Comparison of ENCODE assay signal across 13 cellular contexts in genomic region chr2:217954971-217955740, GRCh38. TPM values are rescaled to one million over a fixed set of nuclear protein-coding genes. Genes with fewer than 3 reads are reported as not detected.
DNase-seq lines count a peak whose midpoint lies in the region; ATAC-seq and TF ChIP-seq lines count a peak whose summit lies in the region.
"Had no signal": no experiment of that assay in that cellular context is flagged by ENCODE, and none has a peak within 500 bp of the region (broad histone marks: within the 10 kb centered on the region; RNA-seq: fewer than 3 reads in every experiment).

No MANE protein-coding gene starts in this region.

- H3K4me1 ChIP-seq in IMR-90 (ENCODE audit: control insufficient read depth, insufficient read depth, low read length) (peaks cover 21% of the 10 kb centered on the region), muscle layer of duodenum (ENCODE audit: control insufficient read depth in 1 of 2, insufficient read depth in 2 of 2, low read length in 2 of 2) (peaks cover 26 to 50% of the 10 kb centered on the region in 2 donors), suprapubic skin (peaks cover 51% of the 10 kb centered on the region)

- H3K4ac ChIP-seq in IMR-90 (ENCODE audit: low read depth, low read length), result no peak overlapping the region

- intact Hi-C loops in IMR-90 (cut with micrococcal nuclease), result no loop called here

- H3K36me3 ChIP-seq in IMR-90 (ENCODE audit: control insufficient read depth, insufficient read depth, low read length) (peaks cover 5% of the 10 kb centered on the region), muscle layer of duodenum (ENCODE audit: control insufficient read depth in 1 of 2, insufficient read depth in 2 of 2, low read length in 2 of 2) (no peaks in the 10 kb centered on the region), suprapubic skin (no peaks in the 10 kb centered on the region)

- BruUV-seq in IMR-90 (replicated peaks; lab: Mats Ljungman, UMichigan), result no TSS peak

- no peak for DNase-seq in IMR-90
- DNase-seq in caudate nucleus (lab: John Stamatoyannopoulos, UW), result no peak
- DNase-seq in suprapubic skin (ENCODE audit: low spot score in 2 of 2), result peak; percentile 56 to 62
- no peak for DNase-seq in stimulated activated CD4-positive, alpha-beta T cell treated with anti-CD3 and anti-CD28 coated beads, Interleukin-4, amount 100 ng/mL, for 1 hour
- no peak for DNase-seq in GF-D8 (lab: John Stamatoyannopoulos, UW)
- DNase-seq: activated T-cell treated with anti-CD3 and anti-CD28 coated beads, Interleukin-2, amount 50 U/mL, for 1 hour; GOT3; MM.1S; NCI-H82; SHP77 had no signal

- TF ChIP-seq CTCF in IMR-90 (conservative IDR thresholded peaks at IDR 0.05; ENCODE audit: low read depth, low read length) (no peak), suprapubic skin (IDR thresholded peaks at IDR 0.05) (no peak)

- H2BK20ac ChIP-seq in IMR-90 (ENCODE audit: low read depth, low read length), result no peak overlapping the region

- no peaks in the 10 kb centered on the region for H3K9me3 ChIP-seq in IMR-90 (ENCODE audit: control insufficient read depth, insufficient read depth, low read length)
- H3K9me3 ChIP-seq in muscle layer of duodenum (ENCODE audit: control insufficient read depth in 1 of 2, low read length in 2 of 2), result no peaks in the 10 kb centered on the region
- no peaks in the 10 kb centered on the region for H3K9me3 ChIP-seq in suprapubic skin
- H3K9me3 ChIP-seq: BLaER1 treated with 17β-estradiol and CSF1 and Interleukin-3, amounts not matched to agents 10 nM and 100 nM had no signal

- H2BK120ac ChIP-seq in IMR-90 (ENCODE audit: low read depth, low read length), result no peak overlapping the region

- dilution Hi-C loops in IMR-90 (cut with HindIII; ENCODE audit: low sequenced_read_pairs, unreplicated experiment), result no loop called here

- POLR2A ChIA-PET in IMR-90 (lab: Charles Lee; ENCODE audit: unreplicated experiment), result interaction anchor here (0.5 kb wide), 1 partner anchor 9 kb away, joined by 4 read pairs; no protein-coding TSS in a partner anchor

- H3K14ac ChIP-seq in IMR-90 (replicated peaks; ENCODE audit: low read depth, low read length), result no peak overlapping the region

- ATAC-seq in IMR-90 (ENCODE audit: low read depth) (no peak), GM18502 (IDR thresholded peaks at IDR 0.05; ENCODE audit: poor library complexity, unreplicated experiment) (no peak)

- H3K27me3 ChIP-seq in IMR-90 (ENCODE audit: control insufficient read depth, insufficient read depth, low read length) (no peaks in the 10 kb centered on the region), muscle layer of duodenum (ENCODE audit: low read depth, low read length) (no peaks in the 10 kb centered on the region), suprapubic skin (no peaks in the 10 kb centered on the region)
- H3K27me3 ChIP-seq: BLaER1 treated with 17β-estradiol and CSF1 and Interleukin-3, amounts not matched to agents 10 nM and 100 nM had no signal

- H3K79me1 ChIP-seq in IMR-90 (ENCODE audit: low read depth in 1 of 2, low read length in 2 of 2), result peaks cover 40 to 63% of the 10 kb centered on the region in 2 experiments

- H3K4me2 ChIP-seq in IMR-90 (ENCODE audit: low read depth, low read length), result no peak overlapping the region
- H3K4me2 ChIP-seq: BLaER1 treated with 17β-estradiol and CSF1 and Interleukin-3, amounts not matched to agents 10 nM and 100 nM had no signal

- no peak overlapping the region for H2AFZ ChIP-seq in IMR-90 (replicated peaks; ENCODE audit: low read length, poor library complexity)

- no peak overlapping the region for H3K23ac ChIP-seq in IMR-90 (ENCODE audit: low read depth, low read length)

- no peak for TF ChIP-seq RAD21 in IMR-90 (IDR thresholded peaks at IDR 0.05; ENCODE audit: low read length)

- no peak for TF ChIP-seq EP300 in suprapubic skin (IDR thresholded peaks at IDR 0.05)

- no peak overlapping the region for H4K91ac ChIP-seq in IMR-90 (ENCODE audit: insufficient read depth, low read depth, low read length)

- H4K5ac ChIP-seq in IMR-90 (ENCODE audit: low read depth, low read length), result no peak overlapping the region

- no peak overlapping the region for H3K9ac ChIP-seq in IMR-90 (ENCODE audit: low read depth, low read length)
- H3K9ac ChIP-seq: BLaER1 treated with 17β-estradiol and CSF1 and Interleukin-3, amounts not matched to agents 10 nM and 100 nM had no signal

- no peak for TF ChIP-seq POLR2A in IMR-90 (IDR thresholded peaks at IDR 0.05; ENCODE audit: low read depth, low read length)
- TF ChIP-seq POLR2A in suprapubic skin (IDR thresholded peaks at IDR 0.05), result no peak

- no peak overlapping the region for H3K18ac ChIP-seq in IMR-90 (ENCODE audit: low read depth, low read length)

- H4K8ac ChIP-seq in IMR-90 (ENCODE audit: low read depth in 2 of 2, low read length in 2 of 2), result no peak overlapping the region

- WGBS in IMR-90 (ENCODE audit: extremely low coverage in 2 of 2, insufficient read length in 1 of 2), 2 experiments, result 95% methylated on average over 8 of the region's 15 CpGs; no CpG with 5 or more reads in 1 of the 2 experiments
- 79% methylated on average over 14 of the region's 15 CpGs for WGBS in suprapubic skin

- peak overlapping the region; percentile 26 for H2AK9ac ChIP-seq in IMR-90 (replicated peaks; ENCODE audit: low read depth, low read length, poor library complexity)

- peaks cover 22% of the 10 kb centered on the region for H4K20me1 ChIP-seq in IMR-90 (ENCODE audit: insufficient read depth, low read length)

- CTCF ChIA-PET in IMR-90 (lab: Yijun Ruan, JAX), result interaction anchor here (0.6 kb wide), 1 partner anchor 53 kb away, joined by 3 read pairs; no protein-coding TSS in a partner anchor

- no peak overlapping the region for H2BK15ac ChIP-seq in IMR-90 (ENCODE audit: low read depth, low read length)

- in situ Hi-C loops in IMR-90 (cut with MboI; ENCODE audit: low sequenced_read_pairs), result no loop called here

- H2BK5ac ChIP-seq in IMR-90 (ENCODE audit: low read depth, low read length, poor library complexity, severe bottlenecking), result no peak overlapping the region

- peaks cover 26% of the 10 kb centered on the region for H3K9me1 ChIP-seq in IMR-90 (ENCODE audit: insufficient read depth, low read length)

- no peak overlapping the region for H2AK5ac ChIP-seq in IMR-90 (ENCODE audit: low read depth, low read length)

- H3K56ac ChIP-seq in IMR-90 (ENCODE audit: extremely low read depth, insufficient read depth, low read length), result no peak overlapping the region

- H3K27ac ChIP-seq in IMR-90 (ENCODE audit: insufficient read depth, low read length) (no peak overlapping the region), caudate nucleus (ENCODE audit: low read depth, low read length) (peak overlapping the region; percentile 67), muscle layer of duodenum (ENCODE audit: low read length) (peak overlapping the region; percentile 90), suprapubic skin (peak overlapping the region; percentile 35)
- H3K27ac ChIP-seq: BLaER1 treated with 17β-estradiol and CSF1 and Interleukin-3, amounts not matched to agents 10 nM and 100 nM had no signal

- H3K4me3 ChIP-seq in IMR-90 (ENCODE audit: insufficient read depth, low read depth, low read length), result no peak overlapping the region
- H3K4me3 ChIP-seq in muscle layer of duodenum (ENCODE audit: low read depth in 1 of 2, low read length in 2 of 2), result no peak overlapping the region
- H3K4me3 ChIP-seq in suprapubic skin, result no peak overlapping the region
- H3K4me3 ChIP-seq: BLaER1 treated with 17β-estradiol and CSF1 and Interleukin-3, amounts not matched to agents 10 nM and 100 nM had no signal

TF ChIP-seq in IMR-90, 13 proteins besides CTCF, POLR2A, EP300 and RAD21:
- TF ChIP-seq MXI1 (IDR thresholded peaks at IDR 0.05; ENCODE audit: borderline replicate concordance, low read depth, low read length) (no peak), USF2 (IDR thresholded peaks at IDR 0.05; ENCODE audit: low read depth, low read length) (no peak), CEBPB (IDR thresholded peaks at IDR 0.05; ENCODE audit: low read depth, low read length) (no peak)

RNA-seq across cellular contexts. Expression of gene TNS1, which starts 47.6 kb away (rescaled TPM):
- 41.9 and 45.2 TPM in 2 replicates for total RNA-seq in IMR-90 (2012; rRNA removed)
- polyA plus RNA-seq in IMR-90 (2012; rRNA removed), result 40.3 and 41.1 TPM in 2 replicates
- polyA plus RNA-seq in IMR-90 (2012; cell fraction: cytosol; rRNA removed), result 17.3 and 23.8 TPM in 2 replicates
- polyA plus RNA-seq in IMR-90 (2012; cell fraction: nucleus; rRNA removed; ENCODE audit: low replicate concordance), result 68.3 and 71.1 TPM in 2 replicates
- 100 to 1,000 TPM in 2 of 4 donors, 10 to 100 TPM in 2; 64.1 to 145 (median 99.5) TPM for total RNA-seq in suprapubic skin

Comparison
In these comparisons a context has a peak if more than half of its experiments do, and no peak if none do; other contexts are left out.
1. DNase-seq: peak in suprapubic skin (2 of 2); none in IMR-90 (single experiment), caudate nucleus (0 of 61), stimulated activated CD4-positive, alpha-beta T cell treated with anti-CD3 and anti-CD28 coated beads, Interleukin-4, amount 100 ng/mL, for 1 hour (single experiment) and GF-D8 (single experiment).